In the genomic region with DNA sequence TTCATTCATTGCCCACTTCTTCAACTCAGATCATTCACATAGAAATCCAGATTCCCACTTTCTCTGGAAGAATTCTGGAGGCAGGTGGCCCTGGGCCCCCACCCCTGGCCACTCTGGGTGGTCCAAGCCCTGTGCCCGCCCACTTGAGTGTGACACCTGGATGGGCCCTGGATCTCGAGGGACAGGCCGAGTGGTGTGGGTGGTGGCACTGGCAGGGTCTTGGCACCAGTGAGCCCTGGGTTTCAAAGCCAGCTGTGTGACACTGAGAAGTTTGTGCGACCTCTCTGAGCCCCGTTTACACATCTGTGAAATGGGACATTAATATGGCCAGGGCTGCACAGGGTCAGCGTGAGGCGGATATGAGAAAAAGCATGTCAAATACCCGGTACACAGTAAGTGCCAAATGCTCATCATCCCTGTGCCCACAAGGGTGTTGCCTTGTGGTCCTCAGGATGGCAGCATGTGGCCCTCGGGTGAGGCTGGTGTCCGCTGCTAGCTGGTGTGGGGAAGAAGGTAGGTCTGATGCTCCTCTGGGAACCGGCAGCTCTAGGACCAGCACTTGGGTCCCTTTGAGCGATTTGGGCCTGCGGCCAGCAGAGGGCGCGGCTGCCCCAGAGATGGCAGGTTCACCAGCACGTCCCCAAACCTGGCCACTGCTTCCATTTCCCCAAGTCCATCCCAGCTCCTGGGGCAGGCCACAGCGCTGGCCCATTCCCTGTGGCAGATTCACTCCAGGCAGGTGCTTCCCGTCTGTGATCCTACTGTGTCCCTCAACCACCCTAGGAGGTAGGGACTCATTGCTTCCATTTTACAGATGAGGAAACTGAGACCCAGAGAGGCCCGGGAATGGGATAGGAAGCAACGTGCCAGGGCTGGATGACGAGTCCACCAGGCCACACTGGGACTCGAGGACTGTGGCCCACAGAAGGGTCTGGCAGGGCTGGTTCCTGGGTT, we compare ENCODE assay signal across 8 cellular contexts. TPM values are rescaled to one million over a fixed set of nuclear protein-coding genes. Genes with fewer than 3 reads are reported as not detected.
DNase-seq lines count a peak whose midpoint lies in the region; ATAC-seq and TF ChIP-seq lines count a peak whose summit lies in the region.

No MANE protein-coding gene starts in this region.

- ATAC-seq in HG02610 (IDR thresholded peaks at IDR 0.05; ENCODE audit: unreplicated experiment) = no peak

- no peak overlapping the region for H3K27ac Mint-ChIP-seq in activated CD4-positive, alpha-beta memory T cell treated with anti-CD3 and anti-CD28 coated beads, Interleukin-2, amount 10 ng/mL, durations not matched to agents 7 days and 5 days

- no peak overlapping the region for H3K4me3 Mint-ChIP-seq in activated CD4-positive, alpha-beta memory T cell treated with anti-CD3 and anti-CD28 coated beads, Interleukin-2, amount 10 ng/mL, durations not matched to agents 7 days and 5 days

- no peaks in the 10 kb centered on the region for H3K36me3 Mint-ChIP-seq in activated CD4-positive, alpha-beta memory T cell treated with anti-CD3 and anti-CD28 coated beads, Interleukin-2, amount 10 ng/mL, durations not matched to agents 7 days and 5 days (ENCODE audit: low read depth)

- H3K27ac ChIP-seq in HEK293 (ENCODE audit: extremely low read depth, low read depth, low read length) = no peak overlapping the region

- DNase-seq in COR-L47 (lab: John Stamatoyannopoulos, UW) (peak; percentile 72), NCI-H748 (lab: John Stamatoyannopoulos, UW; ENCODE audit: unreplicated experiment) (peak; percentile 68), ecto neural progenitor cell (ENCODE audit: low spot score) (peak; percentile 90), medulla oblongata (ENCODE audit: extremely low spot score) (peak; percentile 77)
- DNase-seq in activated CD4-positive, alpha-beta memory T cell treated with anti-CD3 and anti-CD28 coated beads, Interleukin-2, amount 10 ng/mL, durations not matched to agents 7 days and 5 days = peak; percentile 79
- DNase-seq in stimulated activated CD8-positive, alpha-beta memory T cell treated with anti-CD3 and anti-CD28 coated beads, Interleukin-12 subunit alpha, Interleukin-12 subunit beta, amount 100 ng/mL, for 4 hours (ENCODE audit: low read depth) = peak; percentile 36

- CTCF ChIA-PET in HEK293 (lab: Yijun Ruan, JAX) = interaction anchor here (0.6 to 7.4 kb wide), 27 partner anchors 9 to 1438 kb away, joined by 3 to 174 read pairs (median 4); no protein-coding TSS in a partner anchor
- CTCF ChIA-PET in activated CD4-positive, alpha-beta memory T cell treated with anti-CD3 and anti-CD28 coated beads, Interleukin-2, amount 10 ng/mL, durations not matched to agents 7 days and 5 days (lab: Charles Lee) = interaction anchor here (0.5 to 2.3 kb wide), 16 partner anchors 15 to 535 kb away, joined by 3 to 21 read pairs (median 3); a partner anchor contains a TSS

- no peaks in the 10 kb centered on the region for H3K9me3 ChIP-seq in HEK293 (ENCODE audit: control insufficient read depth, insufficient read depth, low read depth, low read length)

- no peaks in the 10 kb centered on the region for H3K9me3 Mint-ChIP-seq in activated CD4-positive, alpha-beta memory T cell treated with anti-CD3 and anti-CD28 coated beads, Interleukin-2, amount 10 ng/mL, durations not matched to agents 7 days and 5 days

- peaks cover 6% of the 10 kb centered on the region for H3K27me3 Mint-ChIP-seq in activated CD4-positive, alpha-beta memory T cell treated with anti-CD3 and anti-CD28 coated beads, Interleukin-2, amount 10 ng/mL, durations not matched to agents 7 days and 5 days

- TF ChIP-seq CTCF in HEK293 (tag by site-specific recombination; IDR thresholded peaks at IDR 0.05) = peak; percentile 93

- peaks cover 8% of the 10 kb centered on the region for H3K4me1 Mint-ChIP-seq in activated CD4-positive, alpha-beta memory T cell treated with anti-CD3 and anti-CD28 coated beads, Interleukin-2, amount 10 ng/mL, durations not matched to agents 7 days and 5 days

- no peaks in the 10 kb centered on the region; the same call in 1 of the 2 replicates for H3K4me1 ChIP-seq in HEK293 (ENCODE audit: control insufficient read depth, insufficient read depth, low read length)

- no peak overlapping the region for H3K4me3 ChIP-seq in HEK293 (ENCODE audit: low read depth, low read length)

- H3K36me3 ChIP-seq in HEK293 (ENCODE audit: control insufficient read depth in 2 of 2, insufficient read depth in 1 of 2, low read length in 2 of 2) = no peaks in the 10 kb centered on the region

- POLR2A ChIA-PET in HEK293 (lab: Yijun Ruan, JAX) = interaction anchor here (0.6 to 0.8 kb wide), 3 partner anchors 46 to 351 kb away, joined by 3 to 4 read pairs (median 3); no protein-coding TSS in a partner anchor
- POLR2A ChIA-PET in activated CD4-positive, alpha-beta memory T cell treated with anti-CD3 and anti-CD28 coated beads, Interleukin-2, amount 10 ng/mL, durations not matched to agents 7 days and 5 days (lab: Charles Lee) = interaction anchor here (0.9 kb wide), 1 partner anchor 111 kb away, joined by 3 read pairs; no protein-coding TSS in a partner anchor

TF ChIP-seq in HEK293, 187 proteins besides CTCF, POLR2A, EP300 and RAD21 (continues in another document):
- TF ChIP-seq ZNF223 (tag by site-specific recombination; IDR thresholded peaks at IDR 0.05) (no peak), ZBTB48 (tag by site-specific recombination; IDR thresholded peaks at IDR 0.05) (no peak), YY2 (tag by site-specific recombination; IDR thresholded peaks at IDR 0.05) (peak; percentile 33; the same call in 1 of the 2 replicates), SP2 (tag by site-specific recombination; IDR thresholded peaks at IDR 0.05) (no peak), SCRT2 (tag by site-specific recombination; IDR thresholded peaks at IDR 0.05) (no peak), ZNF2 (tag by site-specific recombination; IDR thresholded peaks at IDR 0.05) (peak; percentile 76), KLF8 (tag by site-specific recombination; IDR thresholded peaks at IDR 0.05) (no peak), ZNF366 (tag by site-specific recombination; conservative IDR thresholded peaks at IDR 0.05) (no peak), MEIS1 (CRISPR knock-in tag; IDR thresholded peaks at IDR 0.05; ENCODE audit: borderline replicate concordance) (no peak), ZNF600 (tag by site-specific recombination; IDR thresholded peaks at IDR 0.05) (peak; percentile 60; the same call in 1 of the 2 replicates), ZNF558 (tag by site-specific recombination; IDR thresholded peaks at IDR 0.05) (no peak), ZNF629 (tag by site-specific recombination; IDR thresholded peaks at IDR 0.05) (no peak), TRIM28 (IDR thresholded peaks at IDR 0.05; ENCODE audit: borderline replicate concordance, low read length) (0 out of 2 replicates have a peak, but pooled peaks have one; percentile 19)
- TF ChIP-seq, protein P1, sequence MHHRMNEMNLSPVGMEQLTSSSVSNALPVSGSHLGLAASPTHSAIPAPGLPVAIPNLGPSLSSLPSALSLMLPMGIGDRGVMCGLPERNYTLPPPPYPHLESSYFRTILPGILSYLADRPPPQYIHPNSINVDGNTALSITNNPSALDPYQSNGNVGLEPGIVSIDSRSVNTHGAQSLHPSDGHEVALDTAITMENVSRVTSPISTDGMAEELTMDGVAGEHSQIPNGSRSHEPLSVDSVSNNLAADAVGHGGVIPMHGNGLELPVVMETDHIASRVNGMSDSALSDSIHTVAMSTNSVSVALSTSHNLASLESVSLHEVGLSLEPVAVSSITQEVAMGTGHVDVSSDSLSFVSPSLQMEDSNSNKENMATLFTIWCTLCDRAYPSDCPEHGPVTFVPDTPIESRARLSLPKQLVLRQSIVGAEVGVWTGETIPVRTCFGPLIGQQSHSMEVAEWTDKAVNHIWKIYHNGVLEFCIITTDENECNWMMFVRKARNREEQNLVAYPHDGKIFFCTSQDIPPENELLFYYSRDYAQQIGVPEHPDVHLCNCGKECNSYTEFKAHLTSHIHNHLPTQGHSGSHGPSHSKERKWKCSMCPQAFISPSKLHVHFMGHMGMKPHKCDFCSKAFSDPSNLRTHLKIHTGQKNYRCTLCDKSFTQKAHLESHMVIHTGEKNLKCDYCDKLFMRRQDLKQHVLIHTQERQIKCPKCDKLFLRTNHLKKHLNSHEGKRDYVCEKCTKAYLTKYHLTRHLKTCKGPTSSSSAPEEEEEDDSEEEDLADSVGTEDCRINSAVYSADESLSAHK (tag by site-specific recombination; IDR thresholded peaks at IDR 0.05) = 0 out of 2 replicates have a peak, but pooled peaks have one; percentile 15
- TF ChIP-seq, protein P2, sequence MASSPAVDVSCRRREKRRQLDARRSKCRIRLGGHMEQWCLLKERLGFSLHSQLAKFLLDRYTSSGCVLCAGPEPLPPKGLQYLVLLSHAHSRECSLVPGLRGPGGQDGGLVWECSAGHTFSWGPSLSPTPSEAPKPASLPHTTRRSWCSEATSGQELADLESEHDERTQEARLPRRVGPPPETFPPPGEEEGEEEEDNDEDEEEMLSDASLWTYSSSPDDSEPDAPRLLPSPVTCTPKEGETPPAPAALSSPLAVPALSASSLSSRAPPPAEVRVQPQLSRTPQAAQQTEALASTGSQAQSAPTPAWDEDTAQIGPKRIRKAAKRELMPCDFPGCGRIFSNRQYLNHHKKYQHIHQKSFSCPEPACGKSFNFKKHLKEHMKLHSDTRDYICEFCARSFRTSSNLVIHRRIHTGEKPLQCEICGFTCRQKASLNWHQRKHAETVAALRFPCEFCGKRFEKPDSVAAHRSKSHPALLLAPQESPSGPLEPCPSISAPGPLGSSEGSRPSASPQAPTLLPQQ (tag by site-specific recombination; IDR thresholded peaks at IDR 0.05) = no peak
- TF ChIP-seq, protein P3, sequence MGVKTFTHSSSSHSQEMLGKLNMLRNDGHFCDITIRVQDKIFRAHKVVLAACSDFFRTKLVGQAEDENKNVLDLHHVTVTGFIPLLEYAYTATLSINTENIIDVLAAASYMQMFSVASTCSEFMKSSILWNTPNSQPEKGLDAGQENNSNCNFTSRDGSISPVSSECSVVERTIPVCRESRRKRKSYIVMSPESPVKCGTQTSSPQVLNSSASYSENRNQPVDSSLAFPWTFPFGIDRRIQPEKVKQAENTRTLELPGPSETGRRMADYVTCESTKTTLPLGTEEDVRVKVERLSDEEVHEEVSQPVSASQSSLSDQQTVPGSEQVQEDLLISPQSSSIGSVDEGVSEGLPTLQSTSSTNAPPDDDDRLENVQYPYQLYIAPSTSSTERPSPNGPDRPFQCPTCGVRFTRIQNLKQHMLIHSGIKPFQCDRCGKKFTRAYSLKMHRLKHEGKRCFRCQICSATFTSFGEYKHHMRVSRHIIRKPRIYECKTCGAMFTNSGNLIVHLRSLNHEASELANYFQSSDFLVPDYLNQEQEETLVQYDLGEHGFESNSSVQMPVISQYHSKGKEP (tag by site-specific recombination; IDR thresholded peaks at IDR 0.05) = no peak

RNA-seq across cellular contexts. Expression of a gene that starts 3.6 kb away (rescaled TPM):
- total RNA-seq in activated CD4-positive, alpha-beta memory T cell treated with anti-CD3 and anti-CD28 coated beads, Interleukin-2, amount 10 ng/mL, durations not matched to agents 7 days and 5 days = under 1 TPM; 0.48 to 0.88 TPM

RNA-seq across cellular contexts. Expression of a gene that starts 11.4 kb away (rescaled TPM):
- not detected for total RNA-seq in activated CD4-positive, alpha-beta memory T cell treated with anti-CD3 and anti-CD28 coated beads, Interleukin-2, amount 10 ng/mL, durations not matched to agents 7 days and 5 days

RNA-seq across cellular contexts. Expression of a gene that starts 57.7 kb away (rescaled TPM):
- 1 to 10 TPM; 3.5 to 4.0 TPM for total RNA-seq in activated CD4-positive, alpha-beta memory T cell treated with anti-CD3 and anti-CD28 coated beads, Interleukin-2, amount 10 ng/mL, durations not matched to agents 7 days and 5 days

Comparison
In these comparisons a context has a peak if more than half of its experiments do, and no peak if none do; other contexts are left out.
1. DNase-seq: peak in every context shown above with its lines; median percentile 90 in ecto neural progenitor cell; 79 in activated CD4-positive, alpha-beta memory T cell treated with anti-CD3 and anti-CD28 coated beads, Interleukin-2, amount 10 ng/mL, durations not matched to agents 7 days and 5 days; 77 in medulla oblongata; 72 in COR-L47; 68 in NCI-H748; 36 in stimulated activated CD8-positive, alpha-beta memory T cell treated with anti-CD3 and anti-CD28 coated beads, Interleukin-12 subunit alpha, Interleukin-12 subunit beta, amount 100 ng/mL, for 4 hours.